Comparison of ENCODE assay signal across 19 cellular contexts in genomic region chr1:14071581-14071980, GRCh38.
"Had no signal": no experiment of that assay in that cellular context is flagged by ENCODE, and none has a peak within 500 bp of the region (broad histone marks: within the 10 kb centered on the region; RNA-seq: fewer than 3 reads in every experiment).

No MANE protein-coding gene starts in this region.

- DNase-seq: activated T-cell treated with anti-CD3 and anti-CD28 coated beads, Interleukin-2, amount 50 U/mL, for 1 hour; aorta; esophagus squamous epithelium; gastrocnemius medialis; head of caudate nucleus; islet precursor cell; left ventricle myocardium superior; mammary epithelial cell; spleen; stimulated activated CD4-positive, alpha-beta T cell treated with anti-CD3 and anti-CD28 coated beads, Interleukin-4, amount 100 ng/mL, for 1 hour; stimulated activated naive CD4-positive, alpha-beta T cell; T-cell had no signal

- ATAC-seq: activated CD4-positive, CD25-positive, alpha-beta regulatory T cell treated with anti-CD3 and anti-CD28 coated beads, Interleukin-2, amount 50 U/mL, for 24 hours; activated naive CD4-positive, alpha-beta T cell treated with anti-CD3 and anti-CD28 coated beads, Interleukin-2, amount 50 U/mL, for 72 hours; activated T-helper 17 cell treated with anti-CD3 and anti-CD28 coated beads, Interleukin-2, amount 50 U/mL, for 72 hours; gastrocnemius medialis; left ventricle myocardium superior; T-cell had no signal

- H3K36me3 ChIP-seq: breast epithelium, esophagus squamous epithelium, gastrocnemius medialis, spleen, thoracic aorta had no signal

- H3K4me1 ChIP-seq: breast epithelium, esophagus squamous epithelium, gastrocnemius medialis, spleen had no signal

- H3K27ac ChIP-seq: breast epithelium, coronary artery, esophagus squamous epithelium, gastrocnemius medialis, spleen, thoracic aorta, VCaP had no signal

- H3K9me3 ChIP-seq: breast epithelium, esophagus squamous epithelium, gastrocnemius medialis, spleen, thoracic aorta had no signal

- H3K4me3 ChIP-seq: breast epithelium, coronary artery, esophagus squamous epithelium, gastrocnemius medialis, spleen, thoracic aorta had no signal

- H3K27me3 ChIP-seq: breast epithelium, gastrocnemius medialis had no signal
